Comparison of ENCODE assay signal across 9 cellular contexts in genomic region chr1:59020151-59020997, GRCh38.
DNase-seq lines count a peak whose midpoint lies in the region; ATAC-seq and TF ChIP-seq lines count a peak whose summit lies in the region.
"Had no signal": no experiment of that assay in that cellular context is flagged by ENCODE, and none has a peak within 500 bp of the region (broad histone marks: within the 10 kb centered on the region; RNA-seq: fewer than 3 reads in every experiment).

No MANE protein-coding gene starts in this region.

- H3K4ac ChIP-seq in IMR-90 (ENCODE audit: low read depth, low read length), result peak overlapping the region; percentile 97

- H3K4me3 Mint-ChIP-seq in chondrocyte (ENCODE audit: unreplicated experiment), result no peak overlapping the region
- H3K4me3 Mint-ChIP-seq in mesothelial cell of epicardium, result no peak overlapping the region
- no peak overlapping the region for H3K4me3 Mint-ChIP-seq in glutamatergic neuron (ENCODE audit: unreplicated experiment)

- WGBS in IMR-90 (ENCODE audit: extremely low coverage in 2 of 2, insufficient read length in 1 of 2), 2 experiments, result no CpG with 5 or more reads among the region's 2 CpGs
- 50 to 53% methylated on average over 2 of the region's 2 CpGs for WGBS in testis, 2 donors

- POLR2A ChIA-PET in IMR-90 (lab: Charles Lee; ENCODE audit: unreplicated experiment), result no interaction called here

- peaks cover 3% of the 10 kb centered on the region for H3K9me3 Mint-ChIP-seq in chondrocyte (ENCODE audit: low read depth)
- H3K9me3 Mint-ChIP-seq in mesothelial cell of epicardium, result peaks cover 4% of the 10 kb centered on the region
- no peaks in the 10 kb centered on the region for H3K9me3 Mint-ChIP-seq in glutamatergic neuron (ENCODE audit: unreplicated experiment)

- peak overlapping the region; percentile 98 for H3K4me2 ChIP-seq in IMR-90 (ENCODE audit: low read depth, low read length)

- H4K20me1 ChIP-seq in IMR-90 (ENCODE audit: insufficient read depth, low read length), result no peaks in the 10 kb centered on the region

- peak; percentile 95 for ATAC-seq in GM21447 (IDR thresholded peaks at IDR 0.05; ENCODE audit: unreplicated experiment)
- ATAC-seq in IMR-90 (ENCODE audit: low read depth), result peak; percentile 69

- TF ChIP-seq POLR2A in IMR-90 (IDR thresholded peaks at IDR 0.05; ENCODE audit: low read depth, low read length), result no peak
- no peak for TF ChIP-seq POLR2A in testis (IDR thresholded peaks at IDR 0.05)

- H4K91ac ChIP-seq in IMR-90 (ENCODE audit: insufficient read depth, low read depth, low read length), result peak overlapping the region; percentile 98

- intact Hi-C loops in IMR-90 (cut with micrococcal nuclease) (loop anchor here (5.0 kb wide), 1 partner anchor 732 kb away; no protein-coding TSS in a partner anchor), testis (cut with DNase I; ENCODE audit: low total_unique reads) (no loop called here)

- peak overlapping the region; percentile 98 for H3K18ac ChIP-seq in IMR-90 (ENCODE audit: low read depth, low read length)

- peak; percentile 79 for DNase-seq in DMS53 treated with DMSO at 0.1 percent for 48 hours (lab: John Stamatoyannopoulos, UW; ENCODE audit: unreplicated experiment)
- DNase-seq in IMR-90, result peak; percentile 86
- no peak for DNase-seq in chondrocyte (ENCODE audit: low spot score)
- DNase-seq in mesothelial cell of epicardium (ENCODE audit: low spot score in 2 of 2, unreplicated experiment in 2 of 2), result peak in 1 of 2 experiments; percentile 7
- DNase-seq in testis, result peak; percentile 55
- DNase-seq in glutamatergic neuron, result no peak

- H3K23ac ChIP-seq in IMR-90 (ENCODE audit: low read depth, low read length), result peak overlapping the region; percentile 92

- H3K14ac ChIP-seq in IMR-90 (replicated peaks; ENCODE audit: low read depth, low read length), result peak overlapping the region; percentile 97

- peaks cover 20% of the 10 kb centered on the region for H3K9me1 ChIP-seq in IMR-90 (ENCODE audit: insufficient read depth, low read length)

- H2AK5ac ChIP-seq in IMR-90 (ENCODE audit: low read depth, low read length), result peak overlapping the region; percentile 69

- H2BK15ac ChIP-seq in IMR-90 (ENCODE audit: low read depth, low read length), result peak overlapping the region; percentile 95

- H3K56ac ChIP-seq in IMR-90 (ENCODE audit: extremely low read depth, insufficient read depth, low read length), result peak overlapping the region; percentile 71

- TF ChIP-seq RAD21 in IMR-90 (IDR thresholded peaks at IDR 0.05; ENCODE audit: low read length), result no peak

- H3K36me3 Mint-ChIP-seq in chondrocyte (ENCODE audit: low read depth) (no peaks in the 10 kb centered on the region), mesothelial cell of epicardium (no peaks in the 10 kb centered on the region), glutamatergic neuron (ENCODE audit: unreplicated experiment) (peaks cover 4% of the 10 kb centered on the region)

- H2BK120ac ChIP-seq in IMR-90 (ENCODE audit: low read depth, low read length), result peak overlapping the region; percentile 98

- peak overlapping the region; percentile 81 for H3K9ac ChIP-seq in IMR-90 (ENCODE audit: low read depth, low read length)

- no peaks in the 10 kb centered on the region; the same call in 1 of the 2 replicates for H3K9me3 ChIP-seq in IMR-90 (ENCODE audit: control insufficient read depth, insufficient read depth, low read length)
- H3K9me3 ChIP-seq in testis, result no peaks in the 10 kb centered on the region

- TF ChIP-seq CTCF in IMR-90 (conservative IDR thresholded peaks at IDR 0.05; ENCODE audit: low read depth, low read length) (no peak), WI38 (IDR thresholded peaks at IDR 0.05; ENCODE audit: low read depth, low read length) (no peak), chondrocyte (IDR thresholded peaks at IDR 0.05) (no peak), mesothelial cell of epicardium (IDR thresholded peaks at IDR 0.05; ENCODE audit: unreplicated experiment) (no peak), testis (IDR thresholded peaks at IDR 0.05) (no peak), glutamatergic neuron (IDR thresholded peaks at IDR 0.05; ENCODE audit: partially characterized antibody, unreplicated experiment) (no peak)

- H3K4me1 Mint-ChIP-seq in chondrocyte (ENCODE audit: low read depth) (peaks cover 30% of the 10 kb centered on the region), mesothelial cell of epicardium (peaks cover 32% of the 10 kb centered on the region), glutamatergic neuron (ENCODE audit: low read depth, unreplicated experiment) (no peaks in the 10 kb centered on the region)

- CTCF ChIA-PET in IMR-90 (lab: Yijun Ruan, JAX), result interaction anchor here (0.6 kb wide), 1 partner anchor 140 kb away, joined by 5 read pairs; no protein-coding TSS in a partner anchor

- H3K36me3 ChIP-seq in IMR-90 (ENCODE audit: control insufficient read depth, insufficient read depth, low read length) (no peaks in the 10 kb centered on the region), testis (ENCODE audit: low read depth, missing control alignments) (no peaks in the 10 kb centered on the region)

- H3K27me3 ChIP-seq in IMR-90 (ENCODE audit: control insufficient read depth, insufficient read depth, low read length) (no peaks in the 10 kb centered on the region), testis (no peaks in the 10 kb centered on the region)

- in situ Hi-C loops in IMR-90 (cut with MboI; ENCODE audit: low sequenced_read_pairs), result no loop called here

- H4K5ac ChIP-seq in IMR-90 (ENCODE audit: low read depth, low read length), result peak overlapping the region; percentile 100

- H3K4me3 ChIP-seq in IMR-90 (ENCODE audit: insufficient read depth, low read depth, low read length) (peak overlapping the region; percentile 31; the same call in 1 of the 2 replicates), WI38 (ENCODE audit: low read depth, low read length) (peak overlapping the region; percentile 46), testis (no peak overlapping the region)
- H3K4me3 ChIP-seq: SK-N-MC had no signal

- H3K27ac ChIP-seq in IMR-90 (ENCODE audit: insufficient read depth, low read length) (peak overlapping the region; percentile 82), testis (peak overlapping the region in 1 of 2 donors; percentile 67)
- H3K27ac ChIP-seq: SK-N-MC had no signal

- H3K27me3 Mint-ChIP-seq in chondrocyte (ENCODE audit: low read depth) (no peaks in the 10 kb centered on the region), mesothelial cell of epicardium (ENCODE audit: low read depth) (no peaks in the 10 kb centered on the region), glutamatergic neuron (ENCODE audit: unreplicated experiment) (peaks cover 2% of the 10 kb centered on the region)

- H2AFZ ChIP-seq in IMR-90 (replicated peaks; ENCODE audit: low read length, poor library complexity), result peak overlapping the region; percentile 90

- H3K27ac Mint-ChIP-seq in chondrocyte (ENCODE audit: unreplicated experiment), result peak overlapping the region; percentile 41
- H3K27ac Mint-ChIP-seq in mesothelial cell of epicardium, result peak overlapping the region; percentile 23
- no peak overlapping the region for H3K27ac Mint-ChIP-seq in glutamatergic neuron (ENCODE audit: unreplicated experiment)

- H2BK5ac ChIP-seq in IMR-90 (ENCODE audit: low read depth, low read length, poor library complexity, severe bottlenecking), result peak overlapping the region; percentile 92

- peak overlapping the region; percentile 28 for H2AK9ac ChIP-seq in IMR-90 (replicated peaks; ENCODE audit: low read depth, low read length, poor library complexity)

- peaks cover 0 to 9% of the 10 kb centered on the region in 2 experiments; a peak in 1 of 4 replicates for H3K79me1 ChIP-seq in IMR-90 (ENCODE audit: low read depth in 1 of 2, low read length in 2 of 2)

- peak overlapping the region; percentile 89 to 99 for H4K8ac ChIP-seq in IMR-90 (ENCODE audit: low read depth in 2 of 2, low read length in 2 of 2)

- dilution Hi-C loops in IMR-90 (cut with HindIII; ENCODE audit: low sequenced_read_pairs, unreplicated experiment), result no loop called here

- H2BK20ac ChIP-seq in IMR-90 (ENCODE audit: low read depth, low read length), result peak overlapping the region; percentile 92

- no TSS peak for BruUV-seq in IMR-90 (replicated peaks; lab: Mats Ljungman, UMichigan)

- H3K4me1 ChIP-seq in IMR-90 (ENCODE audit: control insufficient read depth, insufficient read depth, low read length), result peaks cover 23% of the 10 kb centered on the region
- peaks cover 7% of the 10 kb centered on the region for H3K4me1 ChIP-seq in testis

TF ChIP-seq in IMR-90, 13 proteins besides CTCF, POLR2A, EP300 and RAD21:
- TF ChIP-seq MAFK (IDR thresholded peaks at IDR 0.05; ENCODE audit: low read depth, low read length) (peak; percentile 46), FOS (IDR thresholded peaks at IDR 0.05; ENCODE audit: low read depth, low read length) (peak; percentile 60; the same call in 1 of the 2 replicates)
- TF ChIP-seq, protein P1, sequence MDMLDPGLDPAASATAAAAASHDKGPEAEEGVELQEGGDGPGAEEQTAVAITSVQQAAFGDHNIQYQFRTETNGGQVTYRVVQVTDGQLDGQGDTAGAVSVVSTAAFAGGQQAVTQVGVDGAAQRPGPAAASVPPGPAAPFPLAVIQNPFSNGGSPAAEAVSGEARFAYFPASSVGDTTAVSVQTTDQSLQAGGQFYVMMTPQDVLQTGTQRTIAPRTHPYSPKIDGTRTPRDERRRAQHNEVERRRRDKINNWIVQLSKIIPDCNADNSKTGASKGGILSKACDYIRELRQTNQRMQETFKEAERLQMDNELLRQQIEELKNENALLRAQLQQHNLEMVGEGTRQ (IDR thresholded peaks at IDR 0.05; ENCODE audit: low read depth, low read length), result no peak

Comparison
In these comparisons a context has a peak if more than half of its experiments do, and no peak if none do; other contexts are left out.
1. DNase-seq: peak in DMS53 treated with DMSO at 0.1 percent for 48 hours (single experiment), IMR-90 (single experiment) and testis (single experiment); none in chondrocyte (single experiment) and glutamatergic neuron (single experiment).
2. H3K4me3 ChIP-seq: peak in IMR-90 (single experiment) and WI38 (single experiment); none in testis (0 of 2).